In genomic region chr1:19336543-19336942, GRCh38 we compare ENCODE assay signal across 11 cellular contexts. TPM values are rescaled to one million over a fixed set of nuclear protein-coding genes. Genes with fewer than 3 reads are reported as not detected.
DNase-seq lines count a peak whose midpoint lies in the region; ATAC-seq and TF ChIP-seq lines count a peak whose summit lies in the region.
"Had no signal": no experiment of that assay in that cellular context is flagged by ENCODE, and none has a peak within 500 bp of the region (broad histone marks: within the 10 kb centered on the region; RNA-seq: fewer than 3 reads in every experiment).

No MANE protein-coding gene starts in this region.

- ATAC-seq in foreskin keratinocyte (peak; percentile 78), GM21381 (IDR thresholded peaks at IDR 0.05; ENCODE audit: unreplicated experiment) (no peak)
- ATAC-seq: natural killer cell treated with Interleukin-12 subunit alpha and Interleukin-12 subunit beta and Interleukin-15 and Interleukin-18, amount 100 ng/mL, for 72 hours had no signal

- TF ChIP-seq CTCF in foreskin keratinocyte (conservative IDR thresholded peaks at IDR 0.05): no peak

- no peaks in the 10 kb centered on the region for H3K4me1 ChIP-seq in foreskin keratinocyte

- no peaks in the 10 kb centered on the region for H3K27me3 ChIP-seq in foreskin keratinocyte

- peak; percentile 38 to 50 for DNase-seq in activated CD4-positive, alpha-beta T cell treated with anti-CD3 and anti-CD28 coated beads for 24 hours (ENCODE audit: low read depth in 2 of 2)
- DNase-seq in activated CD4-positive, alpha-beta T cell treated with anti-CD3 and anti-CD28 coated beads, Interleukin-2, amount 50 U/mL, for 1 hour: no peak
- DNase-seq in activated CD4-positive, alpha-beta T cell treated with anti-CD3 and anti-CD28 coated beads for 48 hours: peak; percentile 84
- DNase-seq in foreskin keratinocyte (peak in 1 of 2 donors; percentile 49), D341Med (ENCODE audit: low spot score) (no peak), NCI-H524 (lab: John Stamatoyannopoulos, UW) (no peak)
- peak; percentile 36 to 62 for DNase-seq in stimulated activated CD8-positive, alpha-beta memory T cell treated with anti-CD3 and anti-CD28 coated beads, Interleukin-2, amount 100 ng/mL, for 48 hours (ENCODE audit: low read depth in 2 of 2)
- DNase-seq: ACHN; effector memory CD4-positive, alpha-beta T cell had no signal

- no peak overlapping the region for H3K27ac ChIP-seq in foreskin keratinocyte

RNA-seq across cellular contexts. Expression of gene SLC66A1, which starts 24.4 kb away (rescaled TPM):
- total RNA-seq in foreskin keratinocyte: 14.2 and 16.9 TPM in 2 replicates
- 16.6 and 19.7 TPM in 2 replicates for polyA plus RNA-seq in foreskin keratinocyte

RNA-seq across cellular contexts. Expression of gene AKR7A2, which starts 24.6 kb away (rescaled TPM):
- 53.9 and 55.8 TPM in 2 replicates for total RNA-seq in foreskin keratinocyte
- polyA plus RNA-seq in foreskin keratinocyte: 71.1 and 73.6 TPM in 2 replicates

RNA-seq across cellular contexts. Expression of gene AKR7A3, which starts 48.0 kb away (rescaled TPM):
- 0.18 and 0.27 TPM in 2 replicates for total RNA-seq in foreskin keratinocyte
- polyA plus RNA-seq in foreskin keratinocyte: 0.20 and 0.21 TPM in 2 replicates

Comparison
In these comparisons a context has a peak if more than half of its experiments do, and no peak if none do; other contexts are left out.
1. DNase-seq: peak in activated CD4-positive, alpha-beta T cell treated with anti-CD3 and anti-CD28 coated beads for 24 hours (2 of 2), activated CD4-positive, alpha-beta T cell treated with anti-CD3 and anti-CD28 coated beads for 48 hours (single experiment) and stimulated activated CD8-positive, alpha-beta memory T cell treated with anti-CD3 and anti-CD28 coated beads, Interleukin-2, amount 100 ng/mL, for 48 hours (2 of 2); none in activated CD4-positive, alpha-beta T cell treated with anti-CD3 and anti-CD28 coated beads, Interleukin-2, amount 50 U/mL, for 1 hour (single experiment), D341Med (single experiment) and NCI-H524 (0 of 2).